Comparison of ENCODE assay signal across 9 cellular contexts in genomic region chr17:17684901-17685774, GRCh38. TPM values are rescaled to one million over a fixed set of nuclear protein-coding genes. Genes with fewer than 3 reads are reported as not detected.
A peak's percentile ranks its signal among the peaks of the same experiment; 100 is the strongest.
DNase-seq lines count a peak whose midpoint lies in the region; ATAC-seq and TF ChIP-seq lines count a peak whose summit lies in the region.
"Had no signal": no experiment of that assay in that cellular context is flagged by ENCODE, and none has a peak within 500 bp of the region (broad histone marks: within the 10 kb centered on the region; RNA-seq: fewer than 3 reads in every experiment).

No MANE protein-coding gene starts in this region.

- TF ChIP-seq POLR2A in heart left ventricle (IDR thresholded peaks at IDR 0.05) = no peak

- H3K9me3 ChIP-seq in heart left ventricle (no peaks in the 10 kb centered on the region), lower lobe of right lung (no peaks in the 10 kb centered on the region), upper lobe of right lung (no peaks in the 10 kb centered on the region)

- intact Hi-C loops in heart left ventricle (cut with DNase I) (loop anchor here (5.0 to 10.0 kb wide), 16 partner anchors 37 to 352 kb away; partner anchors contain the start of genes ATPAF2 (in 2 of the 10) and GID4 (in 2 of the 10)), Right ventricle myocardium inferior (cut with DNase I) (loop anchor here (5.0 kb wide), 2 partner anchors 122 to 232 kb away; no protein-coding TSS in a partner anchor), lower lobe of right lung (cut with DNase I) (loop anchor here (10.0 kb wide), 1 partner anchor 350 kb away; the partner anchor contains the start of genes ATPAF2 and GID4), upper lobe of right lung (cut with DNase I) (loop anchor here (10.0 kb wide), 1 partner anchor 180 kb away; no protein-coding TSS in a partner anchor), CD14-positive monocyte (cut with micrococcal nuclease) (loop anchor here in 1 of 2 donors (5.0 to 10.0 kb wide), 3 partner anchors 67 to 352 kb away; partner anchors contain the start of genes ATPAF2, GID4 and SREBF1)

- peak overlapping the region in 1 of 2 donors; percentile 30 for H3K4me3 Mint-ChIP-seq in CD14-positive monocyte

- no peak overlapping the region for H3K27ac Mint-ChIP-seq in CD14-positive monocyte

- H3K27me3 ChIP-seq in heart left ventricle (no peaks in the 10 kb centered on the region), brain microvascular endothelial cell (replicated peaks) (no peaks in the 10 kb centered on the region), lower lobe of right lung (ENCODE audit: low read depth) (no peaks in the 10 kb centered on the region), upper lobe of right lung (no peaks in the 10 kb centered on the region)

- H3K4me3 ChIP-seq in heart left ventricle = peak overlapping the region in 1 of 12 donors; percentile 12
- H3K4me3 ChIP-seq in brain microvascular endothelial cell (ENCODE audit: low read depth, low read length) = no peak overlapping the region
- H3K4me3 ChIP-seq in lower lobe of right lung = peak overlapping the region; percentile 8
- no peak overlapping the region for H3K4me3 ChIP-seq in upper lobe of right lung

- TF ChIP-seq CTCF in heart left ventricle (IDR thresholded peaks at IDR 0.05) = no peak
- no peak for TF ChIP-seq CTCF in brain microvascular endothelial cell (IDR thresholded peaks at IDR 0.05; ENCODE audit: low read depth, low read length, missing control alignments)
- no peak for TF ChIP-seq CTCF in lower lobe of right lung (IDR thresholded peaks at IDR 0.05)
- no peak for TF ChIP-seq CTCF in upper lobe of right lung (IDR thresholded peaks at IDR 0.05)
- no peak for TF ChIP-seq CTCF in CD14-positive monocyte (IDR thresholded peaks at IDR 0.05)

- ATAC-seq in heart left ventricle (peak; percentile 1 to 65 (median 29)), Right ventricle myocardium inferior (no peak), lower lobe of right lung (peak; percentile 52 to 68), upper lobe of right lung (peak; percentile 60)

- peaks cover 42% of the 10 kb centered on the region for H3K4me1 Mint-ChIP-seq in CD14-positive monocyte

- H3K27ac ChIP-seq in heart left ventricle (peak overlapping the region in 11 of 12 donors; percentile 49 to 95 (median 62)), brain microvascular endothelial cell (peak overlapping the region; percentile 70), lower lobe of right lung (peak overlapping the region; percentile 77), upper lobe of right lung (peak overlapping the region; percentile 76)

- peaks cover 0 to 3% (median 0%) of the 10 kb centered on the region in 7 donors for H3K9me3 Mint-ChIP-seq in CD14-positive monocyte

- H3K36me3 Mint-ChIP-seq in CD14-positive monocyte = peaks cover 14 to 19% of the 10 kb centered on the region in 2 donors

- peak in 2 of 5 donors; percentile 62 to 64 for DNase-seq in heart left ventricle
- no peak for DNase-seq in Right ventricle myocardium inferior (ENCODE audit: missing footprints)
- DNase-seq in brain microvascular endothelial cell = peak; percentile 47
- peak; percentile 72 for DNase-seq in lower lobe of right lung
- peak; percentile 77 for DNase-seq in upper lobe of right lung
- no peak for DNase-seq in stimulated activated CD4-positive, alpha-beta T cell treated with anti-CD3 and anti-CD28 coated beads, Interleukin-4, amount 100 ng/mL, for 4 hours
- no peak for DNase-seq in NCI-H146 treated with DMSO at 0.1 percent for 48 hours (lab: John Stamatoyannopoulos, UW; ENCODE audit: unreplicated experiment)
- DNase-seq in CD14-positive monocyte (ENCODE audit: low spot score) = no peak
- DNase-seq: activated T-cell treated with anti-CD3 and anti-CD28 coated beads, Interleukin-2, amount 50 U/mL, for 1 hour had no signal

- 23 to 30% (median 27%) methylated on average over 14 to 15 of the region's 15 CpGs for WGBS in heart left ventricle, 4 donors

- H3K4me1 ChIP-seq in heart left ventricle (peaks cover 15 to 58% (median 38%) of the 10 kb centered on the region in 12 donors), lower lobe of right lung (peaks cover 47% of the 10 kb centered on the region), upper lobe of right lung (peaks cover 46% of the 10 kb centered on the region)

- no peaks in the 10 kb centered on the region for H3K36me3 ChIP-seq in heart left ventricle
- no peaks in the 10 kb centered on the region for H3K36me3 ChIP-seq in brain microvascular endothelial cell (replicated peaks)
- H3K36me3 ChIP-seq in lower lobe of right lung = no peaks in the 10 kb centered on the region
- H3K36me3 ChIP-seq in upper lobe of right lung = no peaks in the 10 kb centered on the region

- in situ Hi-C loops in brain microvascular endothelial cell (cut with HindIII; ENCODE audit: low pct_ligation_motif_present, low sequenced_read_pairs) = no loop called here

- peaks cover 2 to 8% (median 5%) of the 10 kb centered on the region in 3 donors for H3K27me3 Mint-ChIP-seq in CD14-positive monocyte (ENCODE audit: low read depth in 3 of 3)

RNA-seq across cellular contexts. Expression of gene RAI1, which starts 3.9 kb away (rescaled TPM):
- 10 to 100 TPM; 15.1 to 37.2 (median 20.8) TPM for total RNA-seq in heart left ventricle
- 10 to 100 TPM; 17.2 to 23.0 TPM for polyA plus RNA-seq in heart left ventricle
- total RNA-seq in Right ventricle myocardium inferior = 31.9 TPM
- total RNA-seq in lower lobe of right lung = 31.1 TPM
- 38.1 TPM for total RNA-seq in upper lobe of right lung
- polyA plus RNA-seq in CD14-positive monocyte = 1 to 10 TPM in 1 of 2 donors, under 1 TPM in 1; 0.89 to 1.5 TPM

Comparison
In these comparisons a context has a peak if more than half of its experiments do, and no peak if none do; other contexts are left out.
1. DNase-seq: peak in brain microvascular endothelial cell (single experiment), lower lobe of right lung (single experiment) and upper lobe of right lung (single experiment); none in Right ventricle myocardium inferior (single experiment), stimulated activated CD4-positive, alpha-beta T cell treated with anti-CD3 and anti-CD28 coated beads, Interleukin-4, amount 100 ng/mL, for 4 hours (0 of 2), NCI-H146 treated with DMSO at 0.1 percent for 48 hours (single experiment) and CD14-positive monocyte (single experiment).
2. Peak in every context shown above with its lines, with median percentiles within 50 percentile points of each other: H3K27ac ChIP-seq.